1 cellular context compared by ENCODE assay signal in the genomic region with DNA sequence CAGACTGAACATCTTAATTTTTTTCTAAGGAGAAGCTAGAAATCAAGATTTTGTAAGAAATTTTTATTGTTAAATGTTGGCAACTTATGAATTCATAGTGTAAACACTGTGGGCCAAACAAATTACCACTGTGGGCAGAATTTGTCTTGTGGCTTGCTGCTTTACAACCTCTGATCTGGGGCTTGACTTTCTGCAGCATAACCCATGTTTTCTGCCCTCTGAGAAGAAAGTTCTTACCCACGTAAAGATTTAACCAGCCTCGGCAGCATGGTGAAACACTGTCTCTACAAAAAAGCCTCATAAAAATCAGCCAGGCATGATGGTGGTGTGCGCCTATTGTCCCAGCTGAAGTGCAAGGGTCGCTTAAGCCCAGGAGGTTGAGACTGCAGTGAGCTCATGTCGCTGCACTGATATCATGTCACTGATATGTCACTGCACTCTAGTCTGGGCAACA.
TF ChIP-seq lines count a peak whose summit lies in the region.

No MANE protein-coding gene starts in this region.

TF ChIP-seq in Ishikawa, 13 proteins besides CTCF, POLR2A, EP300 and RAD21 (continued from another document):
- TF ChIP-seq REST (IDR thresholded peaks at IDR 0.05; ENCODE audit: low read depth) = no peak
TF ChIP-seq in Ishikawa: peak in this region for 4.
